ENCODE assay signal across 17 cellular contexts in the genomic region with DNA sequence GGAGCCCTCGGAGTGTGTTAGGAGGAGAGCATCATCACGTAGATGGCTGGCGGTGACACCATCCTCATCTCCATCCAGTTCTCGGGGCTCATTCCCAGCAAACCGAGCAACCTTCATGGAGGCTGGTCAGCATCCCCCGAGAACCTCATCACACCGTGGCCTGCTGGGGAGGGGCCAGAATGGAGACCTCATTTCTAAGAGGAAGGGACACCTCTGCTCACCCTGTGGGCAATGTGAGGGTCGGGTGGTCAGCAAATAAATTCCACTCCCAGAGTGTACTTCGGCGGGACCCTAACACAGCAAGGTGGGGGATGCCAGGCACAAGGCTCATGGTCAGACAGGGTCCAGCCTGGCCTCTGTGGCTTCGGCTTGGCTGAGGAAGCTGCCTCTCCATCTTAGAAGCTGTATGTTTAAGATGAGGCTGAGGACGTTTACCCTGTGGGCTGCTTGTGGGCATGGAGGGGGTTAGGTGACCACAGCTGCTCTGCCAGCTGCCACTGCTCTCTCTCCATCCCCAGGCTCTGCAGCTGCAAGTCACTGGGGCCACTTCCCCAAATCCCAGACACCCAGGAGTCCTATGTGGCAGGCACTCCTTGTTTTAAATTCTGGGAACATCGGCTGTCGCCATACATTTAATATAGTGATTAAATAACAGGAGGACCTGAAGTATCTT.
"Had no signal": no experiment of that assay in that cellular context is flagged by ENCODE, and none has a peak within 500 bp of the region (broad histone marks: within the 10 kb centered on the region; RNA-seq: fewer than 3 reads in every experiment).

No MANE protein-coding gene starts in this region.

- DNase-seq: effector CD4-positive, alpha-beta T cell; endodermal cell; erythroblast; foreskin keratinocyte; left colon; mammary epithelial cell; ovary; right cardiac atrium; stimulated activated CD4-positive, alpha-beta T cell treated with anti-CD3 and anti-CD28 coated beads, Interleukin-15, amount 100 ng/mL, for 24 hours; stimulated activated CD4-positive, alpha-beta T cell treated with anti-CD3 and anti-CD28 coated beads, Interleukin-1b, Interleukin-23, amount 100 ng/mL, for 48 hours; stimulated activated CD4-positive, alpha-beta T cell treated with anti-CD3 and anti-CD28 coated beads, Interleukin-4, amount 100 ng/mL, for 24 hours; stimulated activated naive B cell treated with anti-CD40 and anti-IgM and Interleukin-4, amounts not matched to agents 10 μg/mL and 1 μg/mL and 100 μg/mL, for 72 hours; stimulated activated naive CD8-positive, alpha-beta T cell treated with anti-CD3 and anti-CD28 coated beads, Interleukin-15, amount 100 ng/mL, for 72 hours; testis had no signal

- H2AFZ ChIP-seq: hepatocyte had no signal

- H3K79me2 ChIP-seq: hepatocyte had no signal

- H3K4me1 ChIP-seq: foreskin keratinocyte had no signal

- H3K4me2 ChIP-seq: hepatocyte had no signal

- H3K4me3 ChIP-seq: hepatocyte, ovary, testis, tibial nerve had no signal

- H3K9me3 ChIP-seq: ovary, testis, tibial nerve had no signal

- ATAC-seq: foreskin keratinocyte; left colon; naive thymus-derived CD8-positive, alpha-beta T cell; right cardiac atrium; stimulated activated naive B cell treated with anti-CD40 and anti-IgM and Interleukin-4, amounts not matched to agents 10 μg/mL and 1 μg/mL and 100 μg/mL, for 72 hours; stimulated activated naive CD8-positive, alpha-beta T cell treated with anti-CD3 and anti-CD28 coated beads, Interleukin-15, amount 100 ng/mL, for 72 hours had no signal

- H3K27me3 ChIP-seq: foreskin keratinocyte, hepatocyte, ovary, testis, tibial nerve had no signal

- H3K36me3 ChIP-seq: ovary, tibial nerve had no signal

- H3K27ac ChIP-seq: foreskin keratinocyte, hepatocyte, ovary, testis, tibial nerve had no signal
